In genomic region chr10:93464826-93465388, GRCh38 we compare ENCODE assay signal across 12 cellular contexts. TPM values are rescaled to one million over a fixed set of nuclear protein-coding genes. Genes with fewer than 3 reads are reported as not detected.
DNase-seq lines count a peak whose midpoint lies in the region; ATAC-seq, FAIRE-seq and TF ChIP-seq lines count a peak whose summit lies in the region.
"Had no signal": no experiment of that assay in that cellular context is flagged by ENCODE, and none has a peak within 500 bp of the region (broad histone marks: within the 10 kb centered on the region; RNA-seq: fewer than 3 reads in every experiment).

No MANE protein-coding gene starts in this region.

- in situ Hi-C loops in gastrocnemius medialis (cut with MboI; ENCODE audit: low sequenced_read_pairs in 4 of 4), result no loop called here

- no peak overlapping the region for H3K4me3 Mint-ChIP-seq in Caco-2 (ENCODE audit: unreplicated experiment)
- H3K4me3 Mint-ChIP-seq in activated CD4-positive, alpha-beta T cell treated with anti-CD3 and anti-CD28 coated beads, Interleukin-2, amount 10 ng/mL, durations not matched to agents 7 days and 5 days, result no peak overlapping the region
- H3K4me3 Mint-ChIP-seq: activated naive CD8-positive, alpha-beta T cell treated with anti-CD3 and anti-CD28 coated beads for 36 hours had no signal

- BruUV-seq in Caco-2 (replicated peaks; lab: Mats Ljungman, UMichigan) (no TSS peak), PC-3 (replicated peaks; lab: Mats Ljungman, UMichigan) (no TSS peak)

- H3K27ac Mint-ChIP-seq in Caco-2 (ENCODE audit: unreplicated experiment), result peak overlapping the region; percentile 97
- H3K27ac Mint-ChIP-seq in activated CD4-positive, alpha-beta T cell treated with anti-CD3 and anti-CD28 coated beads, Interleukin-2, amount 10 ng/mL, durations not matched to agents 7 days and 5 days, result no peak overlapping the region
- H3K27ac Mint-ChIP-seq: activated naive CD8-positive, alpha-beta T cell treated with anti-CD3 and anti-CD28 coated beads for 36 hours had no signal

- H3K9me2 ChIP-seq in PC-3 (replicated peaks; ENCODE audit: low read length), result no peaks in the 10 kb centered on the region

- peaks cover 39% of the 10 kb centered on the region for H3K4me1 Mint-ChIP-seq in Caco-2 (ENCODE audit: low read depth, unreplicated experiment)
- H3K4me1 Mint-ChIP-seq in activated CD4-positive, alpha-beta T cell treated with anti-CD3 and anti-CD28 coated beads, Interleukin-2, amount 10 ng/mL, durations not matched to agents 7 days and 5 days, result peaks cover 21% of the 10 kb centered on the region

- H3K27ac ChIP-seq in PC-3 (ENCODE audit: low read length) (peak overlapping the region; percentile 99), gastrocnemius medialis (peak overlapping the region; percentile 71 to 86 (median 78))

- CTCF ChIA-PET in Caco-2 (lab: Charles Lee) (no interaction called here), PC-3 (lab: Charles Lee) (no interaction called here)
- CTCF ChIA-PET in activated CD4-positive, alpha-beta T cell treated with anti-CD3 and anti-CD28 coated beads, Interleukin-2, amount 10 ng/mL, durations not matched to agents 7 days and 5 days (lab: Charles Lee), result interaction anchor here (0.6 to 0.7 kb wide), 3 partner anchors 8 to 807 kb away, joined by 3 to 4 read pairs (median 3); no protein-coding TSS in a partner anchor

- H3K4me2 ChIP-seq in PC-3 (ENCODE audit: low read length), result peak overlapping the region; percentile 44; the same call in 1 of the 2 replicates

- no peak for TF ChIP-seq POLR2A in gastrocnemius medialis (IDR thresholded peaks at IDR 0.05)

- H3K27me3 Mint-ChIP-seq in Caco-2 (ENCODE audit: insufficient read depth, unreplicated experiment), result no peaks in the 10 kb centered on the region
- H3K27me3 Mint-ChIP-seq in activated CD4-positive, alpha-beta T cell treated with anti-CD3 and anti-CD28 coated beads, Interleukin-2, amount 10 ng/mL, durations not matched to agents 7 days and 5 days, result no peaks in the 10 kb centered on the region
- H3K27me3 Mint-ChIP-seq: activated naive CD8-positive, alpha-beta T cell treated with anti-CD3 and anti-CD28 coated beads for 36 hours had no signal

- H3K27me3 ChIP-seq in Caco-2 (replicated peaks; ENCODE audit: control insufficient read depth, insufficient read depth, low read length), result no peaks in the 10 kb centered on the region
- no peaks in the 10 kb centered on the region for H3K27me3 ChIP-seq in PC-3 (ENCODE audit: low read length)
- no peaks in the 10 kb centered on the region for H3K27me3 ChIP-seq in gastrocnemius medialis

- H3K9me3 Mint-ChIP-seq in Caco-2 (ENCODE audit: unreplicated experiment), result no peaks in the 10 kb centered on the region
- H3K9me3 Mint-ChIP-seq in activated CD4-positive, alpha-beta T cell treated with anti-CD3 and anti-CD28 coated beads, Interleukin-2, amount 10 ng/mL, durations not matched to agents 7 days and 5 days, result peaks cover 2% of the 10 kb centered on the region
- H3K9me3 Mint-ChIP-seq: activated naive CD8-positive, alpha-beta T cell treated with anti-CD3 and anti-CD28 coated beads for 36 hours had no signal

- no peak for FAIRE-seq in RCC 7860 (lab: Jason Lieb, UNC)
- FAIRE-seq: D721Med had no signal

- H3K9ac ChIP-seq in PC-3 (ENCODE audit: low read length), result peak overlapping the region; percentile 78

- H3K79me2 ChIP-seq in PC-3 (ENCODE audit: low read length), result peaks cover 79% of the 10 kb centered on the region

- H3K9me3 ChIP-seq in Caco-2 (no peaks in the 10 kb centered on the region), PC-3 (ENCODE audit: low read length) (no peaks in the 10 kb centered on the region), gastrocnemius medialis (no peaks in the 10 kb centered on the region)

- intact Hi-C loops in Caco-2 (cut with micrococcal nuclease; ENCODE audit: unreplicated experiment) (no loop called here), PC-3 (cut with micrococcal nuclease) (no loop called here), gastrocnemius medialis (cut with DNase I; ENCODE audit: low total_unique reads) (no loop called here)

- TF ChIP-seq CTCF in Caco-2 (IDR thresholded peaks at IDR 0.05; ENCODE audit: insufficient read depth in 1 of 2, low read depth in 1 of 2, low read length in 1 of 2, severe bottlenecking in 1 of 2, unreplicated experiment in 1 of 2) (no peak), PC-3 (conservative IDR thresholded peaks at IDR 0.05; ENCODE audit: low read depth, low read length) (no peak), gastrocnemius medialis (IDR thresholded peaks at IDR 0.05 in 4 of 5, conservative IDR thresholded peaks at IDR 0.05 in 1 of 5) (no peak)

- POLR2A ChIA-PET in Caco-2 (lab: Charles Lee) (interaction anchor here (1.2 kb wide), 1 partner anchor 28 kb away, joined by 5 read pairs; no protein-coding TSS in a partner anchor), PC-3 (lab: Charles Lee; ENCODE audit: unreplicated experiment) (interaction anchor here (1.0 to 1.9 kb wide), 4 partner anchors 11 to 28 kb away, joined by 4 to 36 read pairs (median 12); partner anchors contain the start of gene MYOF)
- POLR2A ChIA-PET in activated CD4-positive, alpha-beta T cell treated with anti-CD3 and anti-CD28 coated beads, Interleukin-2, amount 10 ng/mL, durations not matched to agents 7 days and 5 days (lab: Charles Lee), result no interaction called here

- no peak for DNase-seq in Caco-2
- no peak for DNase-seq in PC-3
- no peak for DNase-seq in gastrocnemius medialis
- no peak for DNase-seq in NCI-H446 (lab: John Stamatoyannopoulos, UW)
- DNase-seq in activated CD4-positive, alpha-beta T cell treated with anti-CD3 and anti-CD28 coated beads, Interleukin-2, amount 10 ng/mL, durations not matched to agents 7 days and 5 days, result no peak
- no peak for DNase-seq in RCC 7860 (ENCODE audit: low spot score)
- DNase-seq in NCI-H1436 treated with DMSO at 0.1 percent for 48 hours (lab: John Stamatoyannopoulos, UW), result no peak
- DNase-seq: activated naive CD8-positive, alpha-beta T cell treated with anti-CD3 and anti-CD28 coated beads for 36 hours; stimulated activated CD4-positive, alpha-beta T cell treated with anti-CD3 and anti-CD28 coated beads, Interleukin-15, amount 100 ng/mL, for 24 hours had no signal

- H3K4me1 ChIP-seq in Caco-2 (peaks cover 72% of the 10 kb centered on the region), PC-3 (ENCODE audit: insufficient read depth, low read length) (peaks cover 82% of the 10 kb centered on the region), gastrocnemius medialis (peaks cover 14 to 28% of the 10 kb centered on the region in 2 donors)

- no peaks in the 10 kb centered on the region for H4K20me1 ChIP-seq in PC-3 (ENCODE audit: low read length)

- no peak for ATAC-seq in PC-3
- ATAC-seq in esophagus mucosa, result peak; percentile 41
- no peak for ATAC-seq in gastrocnemius medialis
- ATAC-seq: activated CD4-positive, CD25-positive, alpha-beta regulatory T cell treated with anti-CD3 and anti-CD28 coated beads, Interleukin-2, amount 50 U/mL, for 24 hours had no signal

- H3K4me3 ChIP-seq in Caco-2 (ENCODE audit: low read depth, low read length) (no peak overlapping the region), PC-3 (ENCODE audit: low read length) (no peak overlapping the region), gastrocnemius medialis (no peak overlapping the region)

- H3K36me3 Mint-ChIP-seq in Caco-2 (ENCODE audit: insufficient read depth, unreplicated experiment), result peaks cover 82% of the 10 kb centered on the region
- H3K36me3 Mint-ChIP-seq in activated CD4-positive, alpha-beta T cell treated with anti-CD3 and anti-CD28 coated beads, Interleukin-2, amount 10 ng/mL, durations not matched to agents 7 days and 5 days (ENCODE audit: low read depth), result peaks cover 1% of the 10 kb centered on the region

- H3F3A ChIP-seq in PC-3 (ENCODE audit: low read length, unreplicated experiment), result peaks cover 28% of the 10 kb centered on the region

- no peak overlapping the region for H2AFZ ChIP-seq in PC-3 (ENCODE audit: low read length)

- peaks cover 5% of the 10 kb centered on the region for H3K36me3 ChIP-seq in Caco-2 (ENCODE audit: control insufficient read depth, insufficient read depth, low read length)
- peaks cover 25% of the 10 kb centered on the region for H3K36me3 ChIP-seq in PC-3 (ENCODE audit: low read depth, low read length)
- H3K36me3 ChIP-seq in gastrocnemius medialis, result no peaks in the 10 kb centered on the region

RNA-seq across cellular contexts. Expression of gene MYOF, which starts 17.2 kb away (rescaled TPM):
- total RNA-seq in Caco-2 (2022) (148 and 176 TPM in 2 replicates), PC-3 (2014; rRNA removed) (174 and 189 TPM in 2 replicates), esophagus mucosa (134 TPM), gastrocnemius medialis (10 to 100 TPM in 1 of 4 donors, 1 to 10 TPM in 3; 4.1 to 10.3 (median 6.3) TPM)
- 1 to 10 TPM; 1.4 to 2.7 TPM for total RNA-seq in activated CD4-positive, alpha-beta T cell treated with anti-CD3 and anti-CD28 coated beads, Interleukin-2, amount 10 ng/mL, durations not matched to agents 7 days and 5 days

RNA-seq across cellular contexts. Expression of gene CEP55, which starts 31.5 kb away (rescaled TPM):
- total RNA-seq in Caco-2 (2022), result 64.5 and 65.3 TPM in 2 replicates
- total RNA-seq in PC-3 (2014; rRNA removed), result 62.6 and 63.6 TPM in 2 replicates
- 17.8 TPM for total RNA-seq in esophagus mucosa
- total RNA-seq in gastrocnemius medialis, result under 1 TPM; 0.32 to 0.62 (median 0.37) TPM
- 10 to 100 TPM; 77.5 to 92.3 TPM for total RNA-seq in activated CD4-positive, alpha-beta T cell treated with anti-CD3 and anti-CD28 coated beads, Interleukin-2, amount 10 ng/mL, durations not matched to agents 7 days and 5 days

Comparison
In these comparisons a context has a peak if more than half of its experiments do, and no peak if none do; other contexts are left out.
1. RNA of gene MYOF, which starts 17.2 kb away (total RNA-seq): 174 to 189 TPM in PC-3, 148 to 176 TPM in Caco-2 and 134 TPM in esophagus mucosa (single experiment); 4.1 to 10.3 TPM in gastrocnemius medialis and 1.4 to 2.7 TPM in activated CD4-positive, alpha-beta T cell treated with anti-CD3 and anti-CD28 coated beads, Interleukin-2, amount 10 ng/mL, durations not matched to agents 7 days and 5 days; every median in the first group is over 10 times any median in the second.
2. RNA of gene CEP55, which starts 31.5 kb away (total RNA-seq): 77.5 to 92.3 TPM in activated CD4-positive, alpha-beta T cell treated with anti-CD3 and anti-CD28 coated beads, Interleukin-2, amount 10 ng/mL, durations not matched to agents 7 days and 5 days, 64.5 to 65.3 TPM in Caco-2, 62.6 to 63.6 TPM in PC-3 and 17.8 TPM in esophagus mucosa (single experiment); 0.32 to 0.62 TPM in gastrocnemius medialis; every median in the first group is over 10 times any median in the second.